5 cellular contexts compared by ENCODE assay signal in genomic region chr5:107247427-107247826, GRCh38.
"Had no signal": no experiment of that assay in that cellular context is flagged by ENCODE, and none has a peak within 500 bp of the region (broad histone marks: within the 10 kb centered on the region; RNA-seq: fewer than 3 reads in every experiment).

No MANE protein-coding gene starts in this region.

- H3K9me3 ChIP-seq: left ventricle myocardium inferior had no signal

- H3K79me2 ChIP-seq: parathyroid adenoma had no signal

- H3K27ac ChIP-seq: left ventricle myocardium inferior, parathyroid adenoma had no signal

- ATAC-seq: effector memory CD8-positive, alpha-beta T cell; naive thymus-derived CD8-positive, alpha-beta T cell; stimulated activated effector memory CD8-positive, alpha-beta T cell treated with anti-CD3 and anti-CD28 coated beads, Interleukin-12 subunit alpha, Interleukin-12 subunit beta, amount 100 ng/mL, for 72 hours had no signal

- H3K4me1 ChIP-seq: parathyroid adenoma had no signal

- H3K9ac ChIP-seq: parathyroid adenoma had no signal

- H3K36me3 ChIP-seq: left ventricle myocardium inferior had no signal

- H2AFZ ChIP-seq: parathyroid adenoma had no signal

- H3K4me3 ChIP-seq: left ventricle myocardium inferior had no signal
